ENCODE assay signal across 9 cellular contexts in the genomic region with DNA sequence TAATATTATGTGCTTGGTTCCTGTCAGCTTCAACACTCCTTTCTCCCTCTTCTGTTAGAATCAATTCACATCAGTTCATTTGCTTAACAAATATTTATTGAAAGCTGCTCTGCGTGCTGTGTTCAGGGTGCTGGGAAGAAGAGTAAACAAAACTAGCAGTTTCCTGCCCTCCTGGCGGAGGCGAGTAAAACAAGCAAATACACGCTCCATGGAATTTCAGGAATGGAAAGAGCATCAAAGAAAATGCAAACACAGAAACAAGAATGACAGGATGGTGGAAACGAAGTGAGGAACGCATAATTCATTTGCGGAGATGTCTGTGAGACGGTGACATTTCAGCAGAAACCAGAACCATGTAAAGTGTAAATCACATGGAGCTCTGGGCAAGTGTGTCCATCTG. TPM values are rescaled to one million over a fixed set of nuclear protein-coding genes. Genes with fewer than 3 reads are reported as not detected.
A peak's percentile ranks its signal among the peaks of the same experiment; 100 is the strongest.
DNase-seq lines count a peak whose midpoint lies in the region; ATAC-seq and TF ChIP-seq lines count a peak whose summit lies in the region.
"Had no signal": no experiment of that assay in that cellular context is flagged by ENCODE, and none has a peak within 500 bp of the region (broad histone marks: within the 10 kb centered on the region; RNA-seq: fewer than 3 reads in every experiment).

No MANE protein-coding gene starts in this region.

- no peak overlapping the region for H2AFZ ChIP-seq in hepatocyte
- no peak overlapping the region for H2AFZ ChIP-seq in trophoblast cell (ENCODE audit: insufficient read depth, low read length, poor library complexity)

- intact Hi-C loops in cardiac septum (cut with DNase I), result loop anchor here (5.0 to 10.0 kb wide), 2 partner anchors 148 to 496 kb away; no protein-coding TSS in a partner anchor

- no peak overlapping the region for H4K8ac ChIP-seq in trophoblast cell (ENCODE audit: low read depth, low read length)

- H2BK12ac ChIP-seq in trophoblast cell (ENCODE audit: low read length), result no peak overlapping the region

- H3K27me3 ChIP-seq in HUES64 (ENCODE audit: insufficient read depth, low read length), result no peaks in the 10 kb centered on the region
- H3K27me3 ChIP-seq in hepatocyte, result no peaks in the 10 kb centered on the region
- no peaks in the 10 kb centered on the region for H3K27me3 ChIP-seq in trophoblast cell (ENCODE audit: insufficient read depth, low read length)

- H3K9me3 ChIP-seq in HUES64 (ENCODE audit: insufficient read depth, low read depth, low read length), result peaks cover 5% of the 10 kb centered on the region
- H3K9me3 ChIP-seq in hepatocyte (ENCODE audit: low read depth), result no peaks in the 10 kb centered on the region
- peaks cover 5% of the 10 kb centered on the region for H3K9me3 ChIP-seq in trophoblast cell (ENCODE audit: insufficient read depth, low read depth, low read length)

- H3K9ac ChIP-seq in HUES64 (ENCODE audit: low read depth, low read length) (peak overlapping the region; percentile 19; the same call in 1 of the 2 replicates), trophoblast cell (ENCODE audit: low read length) (no peak overlapping the region)

- no peaks in the 10 kb centered on the region for H3K79me2 ChIP-seq in hepatocyte
- H3K79me2 ChIP-seq in trophoblast cell (ENCODE audit: control insufficient read depth, insufficient read depth, low read length, poor library complexity), result no peaks in the 10 kb centered on the region

- no peak overlapping the region for H3K18ac ChIP-seq in trophoblast cell (ENCODE audit: low read length)

- H2BK120ac ChIP-seq in trophoblast cell (ENCODE audit: insufficient read depth, low read length, poor library complexity), result no peak overlapping the region

- CTCF ChIA-PET in RWPE1 (lab: Yijun Ruan, JAX), result interaction anchor here (0.6 to 1.1 kb wide), 3 partner anchors 12 to 932 kb away, joined by 4 read pairs; no protein-coding TSS in a partner anchor

- 4% methylated on average over 8 of the region's 8 CpGs for WGBS in HUES64
- 14% methylated on average over 8 of the region's 8 CpGs for WGBS in hepatocyte (ENCODE audit: low lambda C conversion rate, missing lambda C conversion rate)
- WGBS in trophoblast cell (ENCODE audit: extremely low coverage, insufficient coverage, insufficient read length), result no CpG with 5 or more reads among the region's 8 CpGs

- no peak overlapping the region for H4K91ac ChIP-seq in trophoblast cell (ENCODE audit: low read depth, low read length)

- H3K79me1 ChIP-seq in trophoblast cell (ENCODE audit: low read length), result peaks cover 4% of the 10 kb centered on the region

- H4K20me1 ChIP-seq in hepatocyte (ENCODE audit: insufficient read depth, poor library complexity, severe bottlenecking), result no peaks in the 10 kb centered on the region

- H3K4me1 ChIP-seq in HUES64 (ENCODE audit: insufficient read depth, low read length) (peaks cover 38% of the 10 kb centered on the region), hepatocyte (ENCODE audit: insufficient read depth) (peaks cover 8% of the 10 kb centered on the region), trophoblast cell (ENCODE audit: control insufficient read depth in 1 of 2, insufficient read depth in 2 of 2, low read length in 2 of 2) (peaks cover 0 to 6% of the 10 kb centered on the region in 2 experiments)

- peak overlapping the region; percentile 54 for H3K4me2 ChIP-seq in hepatocyte
- peak overlapping the region; percentile 3 for H3K4me2 ChIP-seq in trophoblast cell (ENCODE audit: low read length)

- H2BK5ac ChIP-seq in trophoblast cell (ENCODE audit: low read depth, low read length, poor library complexity), result no peak overlapping the region

- no peaks in the 10 kb centered on the region for H3K9me2 ChIP-seq in hepatocyte (replicated peaks; ENCODE audit: insufficient read depth)

- POLR2A ChIA-PET in RWPE1 (lab: Yijun Ruan, JAX; ENCODE audit: low non-redundant PET), result no interaction called here

- H3K14ac ChIP-seq in trophoblast cell (ENCODE audit: low read length), result no peak overlapping the region

- ATAC-seq in GM21825 (IDR thresholded peaks at IDR 0.05; ENCODE audit: unreplicated experiment) (no peak), GM21619 (IDR thresholded peaks at IDR 0.05; ENCODE audit: unreplicated experiment) (no peak)

- DNase-seq in RWPE1 (ENCODE audit: low spot score), result peak; percentile 67
- DNase-seq in hepatocyte (ENCODE audit: low spot score), result peak; percentile 41
- peak in 1 of 2 donors; percentile 76 for DNase-seq in trophoblast cell
- no peak for DNase-seq in cardiac septum (ENCODE audit: low spot score)
- DNase-seq in activated CD8-positive, alpha-beta memory T cell treated with anti-CD3 and anti-CD28 coated beads, Interleukin-2, amount 50 U/mL, for 4 hours, result no peak
- DNase-seq: NCI-H2171 had no signal

- peak overlapping the region; percentile 72; the same call in 1 of the 2 replicates for H3K27ac ChIP-seq in HUES64 (ENCODE audit: low read depth, low read length)
- H3K27ac ChIP-seq in RWPE1, result no peak overlapping the region
- no peak overlapping the region for H3K27ac ChIP-seq in hepatocyte
- H3K27ac ChIP-seq in trophoblast cell (ENCODE audit: low read depth, low read length), result peak overlapping the region; percentile 49

- H4K12ac ChIP-seq in trophoblast cell (ENCODE audit: low read depth, low read length), result no peak overlapping the region

- H3K4me3 ChIP-seq in HUES64 (ENCODE audit: low read length), result peak overlapping the region; percentile 28
- no peak overlapping the region for H3K4me3 ChIP-seq in hepatocyte
- H3K4me3 ChIP-seq in trophoblast cell (ENCODE audit: low read depth, low read length), result no peak overlapping the region

- H3K36me3 ChIP-seq in HUES64 (ENCODE audit: insufficient read depth, low read length), result no peaks in the 10 kb centered on the region
- H3K36me3 ChIP-seq in hepatocyte (replicated peaks; ENCODE audit: insufficient read depth, low read depth), result no peaks in the 10 kb centered on the region
- H3K36me3 ChIP-seq in trophoblast cell (ENCODE audit: control insufficient read depth in 1 of 2, insufficient read depth in 2 of 2, low read length in 2 of 2), result no peaks in the 10 kb centered on the region

- no peak overlapping the region for H2AK5ac ChIP-seq in trophoblast cell (ENCODE audit: low read length)

- no peak overlapping the region for H3K23ac ChIP-seq in trophoblast cell (ENCODE audit: low read length)

- H3K4ac ChIP-seq in trophoblast cell (ENCODE audit: low read depth, low read length), result no peak overlapping the region

- TF ChIP-seq CTCF in RWPE1 (conservative IDR thresholded peaks at IDR 0.05; ENCODE audit: low read depth) (no peak), hepatocyte (IDR thresholded peaks at IDR 0.05; ENCODE audit: poor library complexity) (no peak)

RNA-seq across cellular contexts. Expression of gene SPTSSB, which starts 49.4 kb away (rescaled TPM):
- polyA plus RNA-seq in HUES64 (2013, experiment 1 of 2), result 4.8 TPM
- polyA plus RNA-seq in HUES64 (2013, experiment 2 of 2), result 4.4 TPM
- total RNA-seq in hepatocyte (5.0 and 5.3 TPM in 2 replicates), cardiac septum (0.51 TPM)
- 6.9 and 17.2 TPM in 2 replicates for polyA plus RNA-seq in hepatocyte
- 1.8 and 3.2 TPM in 2 replicates for polyA plus RNA-seq in trophoblast cell (2013)

Comparison
In these comparisons a context has a peak if more than half of its experiments do, and no peak if none do; other contexts are left out.
1. H3K27ac ChIP-seq: peak in HUES64 (single experiment) and trophoblast cell (single experiment); none in RWPE1 (single experiment) and hepatocyte (single experiment).
2. DNase-seq: peak in RWPE1 (single experiment) and hepatocyte (single experiment); none in cardiac septum (single experiment) and activated CD8-positive, alpha-beta memory T cell treated with anti-CD3 and anti-CD28 coated beads, Interleukin-2, amount 50 U/mL, for 4 hours (single experiment).